ENCODE assay signal across 8 cellular contexts in genomic region chr3:101976473-101976872, GRCh38.
DNase-seq lines count a peak whose midpoint lies in the region; ATAC-seq and TF ChIP-seq lines count a peak whose summit lies in the region.

No MANE protein-coding gene starts in this region.

- 74 to 82% methylated on average over 1 of the region's 1 CpG for WGBS in esophagus squamous epithelium, 2 donors

- H3K27ac ChIP-seq in esophagus squamous epithelium: no peak overlapping the region

- DNase-seq in EH (ENCODE audit: low read depth) (peak; percentile 48), RPMI7951 (ENCODE audit: low read depth) (peak; percentile 23), 8988T (no peak), esophagus squamous epithelium (lab: John Stamatoyannopoulos, UW) (no peak), GF-D8 (lab: John Stamatoyannopoulos, UW) (no peak)
- no peak for DNase-seq in stimulated activated CD4-positive, alpha-beta T cell treated with anti-CD3 and anti-CD28 coated beads, Interleukin-4, amount 100 ng/mL, for 1 hour

- TF ChIP-seq CTCF in esophagus squamous epithelium (IDR thresholded peaks at IDR 0.05): no peak

- H3K36me3 ChIP-seq in esophagus squamous epithelium: no peaks in the 10 kb centered on the region

- H3K27me3 ChIP-seq in esophagus squamous epithelium: no peaks in the 10 kb centered on the region

- H3K9me3 ChIP-seq in esophagus squamous epithelium: no peaks in the 10 kb centered on the region

- ATAC-seq in GM19372 (IDR thresholded peaks at IDR 0.05; ENCODE audit: low read depth, unreplicated experiment) (peak; percentile 92), HG03066 (IDR thresholded peaks at IDR 0.05; ENCODE audit: low read depth, unreplicated experiment) (peak; percentile 97)

- no peak for TF ChIP-seq POLR2A in esophagus squamous epithelium (IDR thresholded peaks at IDR 0.05)

- no peak overlapping the region for H3K4me3 ChIP-seq in esophagus squamous epithelium

- H3K4me1 ChIP-seq in esophagus squamous epithelium: peaks cover 0 to 17% (median 0%) of the 10 kb centered on the region in 3 donors

- intact Hi-C loops in esophagus squamous epithelium (cut with DNase I): no loop called here

Comparison
In these comparisons a context has a peak if more than half of its experiments do, and no peak if none do; other contexts are left out.
1. DNase-seq: peak in EH (single experiment) and RPMI7951 (single experiment); none in stimulated activated CD4-positive, alpha-beta T cell treated with anti-CD3 and anti-CD28 coated beads, Interleukin-4, amount 100 ng/mL, for 1 hour (single experiment), 8988T (single experiment), esophagus squamous epithelium (single experiment) and GF-D8 (single experiment).